ENCODE assay signal across 30 cellular contexts in the genomic region with DNA sequence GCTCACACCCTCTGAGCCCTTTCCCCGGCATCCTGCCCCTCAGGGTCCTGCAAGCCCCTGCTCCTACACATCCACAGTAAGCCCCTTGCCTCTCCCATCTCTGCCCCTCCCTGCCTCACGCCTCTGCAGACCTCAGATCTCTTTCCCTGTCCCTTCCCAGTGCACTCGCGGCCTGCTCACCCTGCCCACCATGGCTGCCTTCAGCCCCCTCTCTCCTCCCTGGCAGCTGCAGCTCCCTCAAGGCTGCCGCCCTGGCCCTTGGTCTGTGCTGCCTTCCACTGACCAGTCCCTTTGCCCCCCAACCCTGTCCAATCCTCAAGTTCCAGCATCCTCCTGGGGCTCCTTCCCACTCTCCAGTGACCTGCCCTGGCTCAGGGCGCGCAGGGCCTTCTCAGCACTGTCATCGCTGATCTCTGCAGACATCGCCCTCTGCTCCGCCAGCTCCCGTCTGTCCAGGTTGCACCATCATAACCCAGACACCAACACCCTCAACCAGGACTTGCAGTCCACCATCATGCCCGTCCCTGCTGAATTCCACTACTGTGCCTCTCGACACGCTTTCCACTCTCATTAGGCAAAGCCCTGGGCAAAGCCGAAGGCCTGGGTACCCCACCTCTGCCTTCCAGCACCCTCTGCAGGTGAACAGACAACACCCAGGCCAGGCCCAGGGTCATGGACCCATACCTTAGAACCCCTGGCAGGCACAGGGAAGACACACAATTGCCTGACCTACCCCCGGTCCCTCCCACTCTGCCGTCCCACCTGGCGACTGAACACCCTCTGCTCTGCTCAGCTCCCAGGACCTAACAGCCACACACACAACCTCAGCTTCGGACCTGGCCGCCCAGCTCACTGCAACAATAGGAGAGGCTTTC.
"Had no signal": no experiment of that assay in that cellular context is flagged by ENCODE, and none has a peak within 500 bp of the region (broad histone marks: within the 10 kb centered on the region; RNA-seq: fewer than 3 reads in every experiment).

No MANE protein-coding gene starts in this region.

- H3K4me1 ChIP-seq: gastrocnemius medialis, neural progenitor cell, stomach, suprapubic skin, tibial artery had no signal

- H3K27ac Mint-ChIP-seq: activated naive CD4-positive, alpha-beta T cell treated with anti-CD3 and anti-CD28 coated beads for 36 hours; activated naive CD8-positive, alpha-beta T cell treated with anti-CD3 and anti-CD28 coated beads, Interleukin-2, amount 10 ng/mL, durations not matched to agents 7 days and 5 days; neural progenitor cell; stimulated activated effector memory CD8-positive, alpha-beta T cell treated with anti-CD3 and anti-CD28 coated beads, Interleukin-12 subunit alpha, Interleukin-12 subunit beta, amount 100 ng/mL, for 72 hours; T-helper 1 cell treated with Interleukin-12 subunit alpha and Interleukin-12 subunit beta and Interleukin-4 antibody, amounts not matched to agents 30 μg/mL and 1 μg/mL, for 36 hours had no signal

- H3K9ac ChIP-seq: neural progenitor cell had no signal

- H2AFZ ChIP-seq: hepatocyte, neural progenitor cell had no signal

- ATAC-seq: gastrocnemius medialis; left cardiac atrium; left ventricle myocardium superior; sciatic nerve; stimulated activated effector memory CD8-positive, alpha-beta T cell treated with anti-CD3 and anti-CD28 coated beads, Interleukin-12 subunit alpha, Interleukin-12 subunit beta, amount 100 ng/mL, for 72 hours had no signal

- H3K4me2 ChIP-seq: hepatocyte, neural progenitor cell had no signal

- DNase-seq: activated CD4-positive, alpha-beta T cell treated with anti-CD3 and anti-CD28 coated beads for 4 hours; activated CD4-positive, alpha-beta T cell treated with anti-CD3 and anti-CD28 coated beads, Interleukin-2, amount 50 U/mL, for 4 hours; activated effector memory CD4-positive, alpha-beta T cell treated with Interleukin-2 at 50 U/mL for 16 hours; activated naive CD4-positive, alpha-beta T cell treated with anti-CD3 and anti-CD28 coated beads for 36 hours; activated naive CD8-positive, alpha-beta T cell treated with anti-CD3 and anti-CD28 coated beads, Interleukin-2, amount 10 ng/mL, durations not matched to agents 7 days and 5 days; activated T-cell treated with anti-CD3 and anti-CD28 coated beads for 4 hours; amniotic stem cell; dorsolateral prefrontal cortex; effector memory CD4-positive, alpha-beta T cell; gastrocnemius medialis; left cardiac atrium; left ventricle myocardium superior; mammary epithelial cell; retina; small intestine; stimulated activated CD4-positive, alpha-beta T cell treated with anti-CD3 and anti-CD28 coated beads, Interleukin-4, amount 100 ng/mL, for 24 hours; stomach; T-helper 9 cell had no signal

- H3K36me3 ChIP-seq: gastrocnemius medialis, neural progenitor cell, stomach, suprapubic skin, tibial artery had no signal

- H3K27ac ChIP-seq: coronary artery, gastrocnemius medialis, hepatocyte, neural progenitor cell, stomach, suprapubic skin, tibial artery, VCaP had no signal

- FAIRE-seq: bronchial epithelial cell, keratinocyte, small intestine, TTC549 had no signal

- H3K27me3 Mint-ChIP-seq: activated naive CD8-positive, alpha-beta T cell treated with anti-CD3 and anti-CD28 coated beads, Interleukin-2, amount 10 ng/mL, durations not matched to agents 7 days and 5 days had no signal

- H3K79me2 ChIP-seq: hepatocyte had no signal

- H3K4me1 Mint-ChIP-seq: activated naive CD8-positive, alpha-beta T cell treated with anti-CD3 and anti-CD28 coated beads, Interleukin-2, amount 10 ng/mL, durations not matched to agents 7 days and 5 days; neural progenitor cell; stimulated activated effector memory CD8-positive, alpha-beta T cell treated with anti-CD3 and anti-CD28 coated beads, Interleukin-12 subunit alpha, Interleukin-12 subunit beta, amount 100 ng/mL, for 72 hours had no signal

- H3K9me3 ChIP-seq: gastrocnemius medialis, suprapubic skin, tibial artery had no signal

- H3K27me3 ChIP-seq: gastrocnemius medialis, hepatocyte, neural progenitor cell, stomach, suprapubic skin had no signal

- H3K4me3 ChIP-seq: coronary artery, dorsolateral prefrontal cortex, gastrocnemius medialis, hepatocyte, neural progenitor cell, stomach, suprapubic skin, tibial artery had no signal

- H3K4me3 Mint-ChIP-seq: activated naive CD4-positive, alpha-beta T cell treated with anti-CD3 and anti-CD28 coated beads for 36 hours; activated naive CD8-positive, alpha-beta T cell treated with anti-CD3 and anti-CD28 coated beads, Interleukin-2, amount 10 ng/mL, durations not matched to agents 7 days and 5 days; neural progenitor cell; stimulated activated effector memory CD8-positive, alpha-beta T cell treated with anti-CD3 and anti-CD28 coated beads, Interleukin-12 subunit alpha, Interleukin-12 subunit beta, amount 100 ng/mL, for 72 hours; T-helper 1 cell treated with Interleukin-12 subunit alpha and Interleukin-12 subunit beta and Interleukin-4 antibody, amounts not matched to agents 30 μg/mL and 1 μg/mL, for 36 hours had no signal
